Comparison of ENCODE assay signal across 1 cellular context in the genomic region with DNA sequence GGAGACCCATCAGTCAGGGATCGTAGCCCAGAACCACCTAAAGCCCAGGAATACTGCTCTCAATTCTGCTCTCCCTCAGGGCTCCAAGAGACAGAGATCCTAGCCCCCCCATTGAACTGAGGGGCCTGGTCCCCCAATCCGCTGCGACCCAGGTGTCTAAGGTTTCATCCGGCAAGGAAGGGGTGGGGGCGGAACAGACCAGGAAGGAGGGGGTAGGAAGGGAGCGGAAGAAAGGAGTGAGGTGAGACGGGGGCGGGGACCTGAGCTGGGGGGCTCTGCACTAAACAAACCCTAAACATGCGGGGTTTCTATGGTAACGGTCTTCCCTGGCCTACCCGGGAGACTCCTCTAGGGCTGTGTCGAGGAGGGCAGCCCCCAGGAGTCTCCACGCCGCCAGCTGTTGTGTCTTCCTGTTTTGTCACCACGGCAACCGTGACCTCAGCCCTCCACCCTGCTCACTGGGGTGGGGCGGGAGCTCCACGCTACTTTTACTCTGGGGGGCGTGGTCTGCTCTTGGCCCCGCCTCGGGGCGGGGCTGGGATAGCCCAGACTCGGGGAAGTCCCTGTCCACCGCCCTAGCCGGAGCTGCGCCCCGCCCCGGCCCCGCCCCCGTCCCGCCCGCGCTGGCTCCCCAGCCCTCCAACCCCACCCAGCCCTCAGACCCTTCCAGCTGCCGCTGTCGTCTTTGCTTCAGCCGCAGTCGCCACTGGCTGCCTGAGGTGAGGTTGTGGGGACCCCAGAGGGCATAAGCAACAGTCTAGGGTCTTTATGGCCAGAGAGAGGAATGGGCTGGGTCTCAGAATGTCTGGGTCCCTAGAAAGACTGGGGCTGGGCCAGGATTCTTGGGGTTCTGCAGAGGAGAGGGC.
TF ChIP-seq lines count a peak whose summit lies in the region.

A gene with protein sequence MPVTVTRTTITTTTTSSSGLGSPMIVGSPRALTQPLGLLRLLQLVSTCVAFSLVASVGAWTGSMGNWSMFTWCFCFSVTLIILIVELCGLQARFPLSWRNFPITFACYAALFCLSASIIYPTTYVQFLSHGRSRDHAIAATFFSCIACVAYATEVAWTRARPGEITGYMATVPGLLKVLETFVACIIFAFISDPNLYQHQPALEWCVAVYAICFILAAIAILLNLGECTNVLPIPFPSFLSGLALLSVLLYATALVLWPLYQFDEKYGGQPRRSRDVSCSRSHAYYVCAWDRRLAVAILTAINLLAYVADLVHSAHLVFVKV (plus strand): TSS at position 659 of the 866 bp plus-strand sequence. CDS start 5,647 bp downstream, outside the sequence.

TF ChIP-seq in HepG2, 621 proteins besides CTCF, POLR2A, EP300 and RAD21 (continued from another document and continues in another):
- TF ChIP-seq, protein P1, sequence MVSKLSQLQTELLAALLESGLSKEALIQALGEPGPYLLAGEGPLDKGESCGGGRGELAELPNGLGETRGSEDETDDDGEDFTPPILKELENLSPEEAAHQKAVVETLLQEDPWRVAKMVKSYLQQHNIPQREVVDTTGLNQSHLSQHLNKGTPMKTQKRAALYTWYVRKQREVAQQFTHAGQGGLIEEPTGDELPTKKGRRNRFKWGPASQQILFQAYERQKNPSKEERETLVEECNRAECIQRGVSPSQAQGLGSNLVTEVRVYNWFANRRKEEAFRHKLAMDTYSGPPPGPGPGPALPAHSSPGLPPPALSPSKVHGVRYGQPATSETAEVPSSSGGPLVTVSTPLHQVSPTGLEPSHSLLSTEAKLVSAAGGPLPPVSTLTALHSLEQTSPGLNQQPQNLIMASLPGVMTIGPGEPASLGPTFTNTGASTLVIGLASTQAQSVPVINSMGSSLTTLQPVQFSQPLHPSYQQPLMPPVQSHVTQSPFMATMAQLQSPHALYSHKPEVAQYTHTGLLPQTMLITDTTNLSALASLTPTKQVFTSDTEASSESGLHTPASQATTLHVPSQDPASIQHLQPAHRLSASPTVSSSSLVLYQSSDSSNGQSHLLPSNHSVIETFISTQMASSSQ (IDR thresholded peaks at IDR 0.05; ENCODE audit: low read depth) = no peak
- TF ChIP-seq, protein P1 (CRISPR knock-in tag; IDR thresholded peaks at IDR 0.05; ENCODE audit: borderline replicate concordance) = peak; percentile 66; the same call in 1 of the 2 replicates
- peak; percentile 93 for TF ChIP-seq SP4 (CRISPR knock-in tag; IDR thresholded peaks at IDR 0.05)
- no peak for TF ChIP-seq ONECUT2 (CRISPR knock-in tag; IDR thresholded peaks at IDR 0.05)
- TF ChIP-seq TBX3 (IDR thresholded peaks at IDR 0.05; ENCODE audit: borderline replicate concordance) = peak; percentile 48; the same call in 1 of the 2 replicates
- TF ChIP-seq ZNF788 (CRISPR knock-in tag; IDR thresholded peaks at IDR 0.05; ENCODE audit: borderline replicate concordance) = 0 out of 2 replicates have a peak, but pooled peaks have one; percentile 40
- peak; percentile 61; the same call in 1 of the 2 replicates for TF ChIP-seq ZNF350 (CRISPR knock-in tag; IDR thresholded peaks at IDR 0.05; ENCODE audit: borderline replicate concordance, low read depth)
- peak; percentile 75; the same call in 1 of the 2 replicates for TF ChIP-seq ZSCAN9 (CRISPR knock-in tag; IDR thresholded peaks at IDR 0.05; ENCODE audit: borderline replicate concordance)
- TF ChIP-seq SP1 (IDR thresholded peaks at IDR 0.05) = no peak
- TF ChIP-seq SP1 (CRISPR knock-in tag; IDR thresholded peaks at IDR 0.05) = peak; percentile 92
- TF ChIP-seq HIVEP1 (CRISPR knock-in tag; IDR thresholded peaks at IDR 0.05) = peak; percentile 99
- TF ChIP-seq ETV5 (CRISPR knock-in tag; IDR thresholded peaks at IDR 0.05; ENCODE audit: borderline replicate concordance) = peak; percentile 95
- peak; percentile 50; the same call in 1 of the 2 replicates for TF ChIP-seq NR2C2 (CRISPR knock-in tag; IDR thresholded peaks at IDR 0.05; ENCODE audit: borderline replicate concordance)
- TF ChIP-seq, protein P2, sequence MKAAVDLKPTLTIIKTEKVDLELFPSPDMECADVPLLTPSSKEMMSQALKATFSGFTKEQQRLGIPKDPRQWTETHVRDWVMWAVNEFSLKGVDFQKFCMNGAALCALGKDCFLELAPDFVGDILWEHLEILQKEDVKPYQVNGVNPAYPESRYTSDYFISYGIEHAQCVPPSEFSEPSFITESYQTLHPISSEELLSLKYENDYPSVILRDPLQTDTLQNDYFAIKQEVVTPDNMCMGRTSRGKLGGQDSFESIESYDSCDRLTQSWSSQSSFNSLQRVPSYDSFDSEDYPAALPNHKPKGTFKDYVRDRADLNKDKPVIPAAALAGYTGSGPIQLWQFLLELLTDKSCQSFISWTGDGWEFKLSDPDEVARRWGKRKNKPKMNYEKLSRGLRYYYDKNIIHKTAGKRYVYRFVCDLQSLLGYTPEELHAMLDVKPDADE (CRISPR knock-in tag; IDR thresholded peaks at IDR 0.05) = no peak
- 0 out of 2 replicates have a peak, but pooled peaks have one; percentile 42 for TF ChIP-seq ZFP1 (CRISPR knock-in tag; IDR thresholded peaks at IDR 0.05)
- TF ChIP-seq RBFOX2 (IDR thresholded peaks at IDR 0.05; ENCODE audit: low read depth, low read length) = peak; percentile 72
- no peak for TF ChIP-seq FIP1L1 (IDR thresholded peaks at IDR 0.05; ENCODE audit: borderline replicate concordance, insufficient read depth, low read depth, low read length)
- 0 out of 2 replicates have a peak, but pooled peaks have one; percentile 43 for TF ChIP-seq ZSCAN21 (CRISPR knock-in tag; IDR thresholded peaks at IDR 0.05; ENCODE audit: borderline replicate concordance)
- TF ChIP-seq PCBP1 (IDR thresholded peaks at IDR 0.05; ENCODE audit: borderline replicate concordance, low read depth, low read length) = 0 out of 2 replicates have a peak, but pooled peaks have one; percentile 57
- peak; percentile 36; the same call in 1 of the 2 replicates for TF ChIP-seq FOXO1 (CRISPR knock-in tag; IDR thresholded peaks at IDR 0.05)
- TF ChIP-seq KDM1A (CRISPR knock-in tag; IDR thresholded peaks at IDR 0.05) = no peak
- peak; percentile 28; the same call in 1 of the 2 replicates for TF ChIP-seq SMAD3 (CRISPR knock-in tag; IDR thresholded peaks at IDR 0.05)
- TF ChIP-seq, protein P3, sequence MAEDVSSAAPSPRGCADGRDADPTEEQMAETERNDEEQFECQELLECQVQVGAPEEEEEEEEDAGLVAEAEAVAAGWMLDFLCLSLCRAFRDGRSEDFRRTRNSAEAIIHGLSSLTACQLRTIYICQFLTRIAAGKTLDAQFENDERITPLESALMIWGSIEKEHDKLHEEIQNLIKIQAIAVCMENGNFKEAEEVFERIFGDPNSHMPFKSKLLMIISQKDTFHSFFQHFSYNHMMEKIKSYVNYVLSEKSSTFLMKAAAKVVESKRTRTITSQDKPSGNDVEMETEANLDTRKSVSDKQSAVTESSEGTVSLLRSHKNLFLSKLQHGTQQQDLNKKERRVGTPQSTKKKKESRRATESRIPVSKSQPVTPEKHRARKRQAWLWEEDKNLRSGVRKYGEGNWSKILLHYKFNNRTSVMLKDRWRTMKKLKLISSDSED (CRISPR knock-in tag; IDR thresholded peaks at IDR 0.05) = no peak
- TF ChIP-seq, protein P4, sequence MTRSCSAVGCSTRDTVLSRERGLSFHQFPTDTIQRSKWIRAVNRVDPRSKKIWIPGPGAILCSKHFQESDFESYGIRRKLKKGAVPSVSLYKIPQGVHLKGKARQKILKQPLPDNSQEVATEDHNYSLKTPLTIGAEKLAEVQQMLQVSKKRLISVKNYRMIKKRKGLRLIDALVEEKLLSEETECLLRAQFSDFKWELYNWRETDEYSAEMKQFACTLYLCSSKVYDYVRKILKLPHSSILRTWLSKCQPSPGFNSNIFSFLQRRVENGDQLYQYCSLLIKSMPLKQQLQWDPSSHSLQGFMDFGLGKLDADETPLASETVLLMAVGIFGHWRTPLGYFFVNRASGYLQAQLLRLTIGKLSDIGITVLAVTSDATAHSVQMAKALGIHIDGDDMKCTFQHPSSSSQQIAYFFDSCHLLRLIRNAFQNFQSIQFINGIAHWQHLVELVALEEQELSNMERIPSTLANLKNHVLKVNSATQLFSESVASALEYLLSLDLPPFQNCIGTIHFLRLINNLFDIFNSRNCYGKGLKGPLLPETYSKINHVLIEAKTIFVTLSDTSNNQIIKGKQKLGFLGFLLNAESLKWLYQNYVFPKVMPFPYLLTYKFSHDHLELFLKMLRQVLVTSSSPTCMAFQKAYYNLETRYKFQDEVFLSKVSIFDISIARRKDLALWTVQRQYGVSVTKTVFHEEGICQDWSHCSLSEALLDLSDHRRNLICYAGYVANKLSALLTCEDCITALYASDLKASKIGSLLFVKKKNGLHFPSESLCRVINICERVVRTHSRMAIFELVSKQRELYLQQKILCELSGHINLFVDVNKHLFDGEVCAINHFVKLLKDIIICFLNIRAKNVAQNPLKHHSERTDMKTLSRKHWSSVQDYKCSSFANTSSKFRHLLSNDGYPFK (CRISPR knock-in tag; IDR thresholded peaks at IDR 0.05; ENCODE audit: borderline replicate concordance) = peak; percentile 39; the same call in 1 of the 2 replicates
- TF ChIP-seq HHEX (CRISPR knock-in tag; IDR thresholded peaks at IDR 0.05) = no peak
- TF ChIP-seq, protein P5, sequence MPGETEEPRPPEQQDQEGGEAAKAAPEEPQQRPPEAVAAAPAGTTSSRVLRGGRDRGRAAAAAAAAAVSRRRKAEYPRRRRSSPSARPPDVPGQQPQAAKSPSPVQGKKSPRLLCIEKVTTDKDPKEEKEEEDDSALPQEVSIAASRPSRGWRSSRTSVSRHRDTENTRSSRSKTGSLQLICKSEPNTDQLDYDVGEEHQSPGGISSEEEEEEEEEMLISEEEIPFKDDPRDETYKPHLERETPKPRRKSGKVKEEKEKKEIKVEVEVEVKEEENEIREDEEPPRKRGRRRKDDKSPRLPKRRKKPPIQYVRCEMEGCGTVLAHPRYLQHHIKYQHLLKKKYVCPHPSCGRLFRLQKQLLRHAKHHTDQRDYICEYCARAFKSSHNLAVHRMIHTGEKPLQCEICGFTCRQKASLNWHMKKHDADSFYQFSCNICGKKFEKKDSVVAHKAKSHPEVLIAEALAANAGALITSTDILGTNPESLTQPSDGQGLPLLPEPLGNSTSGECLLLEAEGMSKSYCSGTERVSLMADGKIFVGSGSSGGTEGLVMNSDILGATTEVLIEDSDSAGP (CRISPR knock-in tag; IDR thresholded peaks at IDR 0.05; ENCODE audit: borderline replicate concordance) = no peak; the same call in 1 of the 2 replicates
- TF ChIP-seq GATAD1 (CRISPR knock-in tag; IDR thresholded peaks at IDR 0.05) = peak; percentile 61
- 0 out of 2 replicates have a peak, but pooled peaks have one; percentile 17 for TF ChIP-seq ELF4 (CRISPR knock-in tag; IDR thresholded peaks at IDR 0.05; ENCODE audit: borderline replicate concordance)
- TF ChIP-seq, protein P6, sequence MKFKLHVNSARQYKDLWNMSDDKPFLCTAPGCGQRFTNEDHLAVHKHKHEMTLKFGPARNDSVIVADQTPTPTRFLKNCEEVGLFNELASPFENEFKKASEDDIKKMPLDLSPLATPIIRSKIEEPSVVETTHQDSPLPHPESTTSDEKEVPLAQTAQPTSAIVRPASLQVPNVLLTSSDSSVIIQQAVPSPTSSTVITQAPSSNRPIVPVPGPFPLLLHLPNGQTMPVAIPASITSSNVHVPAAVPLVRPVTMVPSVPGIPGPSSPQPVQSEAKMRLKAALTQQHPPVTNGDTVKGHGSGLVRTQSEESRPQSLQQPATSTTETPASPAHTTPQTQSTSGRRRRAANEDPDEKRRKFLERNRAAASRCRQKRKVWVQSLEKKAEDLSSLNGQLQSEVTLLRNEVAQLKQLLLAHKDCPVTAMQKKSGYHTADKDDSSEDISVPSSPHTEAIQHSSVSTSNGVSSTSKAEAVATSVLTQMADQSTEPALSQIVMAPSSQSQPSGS (CRISPR knock-in tag; IDR thresholded peaks at IDR 0.05) = 0 out of 2 replicates have a peak, but pooled peaks have one; percentile 23
- no peak for TF ChIP-seq HOXA7 (CRISPR knock-in tag; IDR thresholded peaks at IDR 0.05)
- peak; percentile 23; the same call in 1 of the 2 replicates for TF ChIP-seq ZNF607 (CRISPR knock-in tag; IDR thresholded peaks at IDR 0.05; ENCODE audit: borderline replicate concordance)
- TF ChIP-seq YY1 (IDR thresholded peaks at IDR 0.05; ENCODE audit: insufficient read depth, insufficient replicate concordance, low read depth, low read length) = peak; percentile 35
- TF ChIP-seq ZNF775 (CRISPR knock-in tag; IDR thresholded peaks at IDR 0.05; ENCODE audit: borderline replicate concordance) = 0 out of 2 replicates have a peak, but pooled peaks have one; percentile 49
- TF ChIP-seq, protein P7, sequence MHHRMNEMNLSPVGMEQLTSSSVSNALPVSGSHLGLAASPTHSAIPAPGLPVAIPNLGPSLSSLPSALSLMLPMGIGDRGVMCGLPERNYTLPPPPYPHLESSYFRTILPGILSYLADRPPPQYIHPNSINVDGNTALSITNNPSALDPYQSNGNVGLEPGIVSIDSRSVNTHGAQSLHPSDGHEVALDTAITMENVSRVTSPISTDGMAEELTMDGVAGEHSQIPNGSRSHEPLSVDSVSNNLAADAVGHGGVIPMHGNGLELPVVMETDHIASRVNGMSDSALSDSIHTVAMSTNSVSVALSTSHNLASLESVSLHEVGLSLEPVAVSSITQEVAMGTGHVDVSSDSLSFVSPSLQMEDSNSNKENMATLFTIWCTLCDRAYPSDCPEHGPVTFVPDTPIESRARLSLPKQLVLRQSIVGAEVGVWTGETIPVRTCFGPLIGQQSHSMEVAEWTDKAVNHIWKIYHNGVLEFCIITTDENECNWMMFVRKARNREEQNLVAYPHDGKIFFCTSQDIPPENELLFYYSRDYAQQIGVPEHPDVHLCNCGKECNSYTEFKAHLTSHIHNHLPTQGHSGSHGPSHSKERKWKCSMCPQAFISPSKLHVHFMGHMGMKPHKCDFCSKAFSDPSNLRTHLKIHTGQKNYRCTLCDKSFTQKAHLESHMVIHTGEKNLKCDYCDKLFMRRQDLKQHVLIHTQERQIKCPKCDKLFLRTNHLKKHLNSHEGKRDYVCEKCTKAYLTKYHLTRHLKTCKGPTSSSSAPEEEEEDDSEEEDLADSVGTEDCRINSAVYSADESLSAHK (CRISPR knock-in tag; IDR thresholded peaks at IDR 0.05; ENCODE audit: borderline replicate concordance) = no peak
- peak; percentile 78 for TF ChIP-seq ARNTL (CRISPR knock-in tag; IDR thresholded peaks at IDR 0.05)
- TF ChIP-seq POLR2AphosphoS5 (IDR thresholded peaks at IDR 0.05; ENCODE audit: low read depth, low read length) = peak; percentile 77
- no peak; the same call in 1 of the 2 replicates for TF ChIP-seq HMG20A (CRISPR knock-in tag; IDR thresholded peaks at IDR 0.05; ENCODE audit: borderline replicate concordance)
- TF ChIP-seq ZNF709 (CRISPR knock-in tag; IDR thresholded peaks at IDR 0.05) = peak; percentile 71; the same call in 1 of the 2 replicates
- no peak for TF ChIP-seq KDM5A (IDR thresholded peaks at IDR 0.05; ENCODE audit: borderline replicate concordance, low read length)
- TF ChIP-seq ZNF816 (CRISPR knock-in tag; IDR thresholded peaks at IDR 0.05; ENCODE audit: borderline replicate concordance) = peak; percentile 74; the same call in 1 of the 2 replicates
- peak; percentile 96 for TF ChIP-seq RFX1 (IDR thresholded peaks at IDR 0.05)
- 0 out of 2 replicates have a peak, but pooled peaks have one; percentile 34 for TF ChIP-seq CBX5 (CRISPR knock-in tag; IDR thresholded peaks at IDR 0.05; ENCODE audit: borderline replicate concordance)
